In the genomic region with DNA sequence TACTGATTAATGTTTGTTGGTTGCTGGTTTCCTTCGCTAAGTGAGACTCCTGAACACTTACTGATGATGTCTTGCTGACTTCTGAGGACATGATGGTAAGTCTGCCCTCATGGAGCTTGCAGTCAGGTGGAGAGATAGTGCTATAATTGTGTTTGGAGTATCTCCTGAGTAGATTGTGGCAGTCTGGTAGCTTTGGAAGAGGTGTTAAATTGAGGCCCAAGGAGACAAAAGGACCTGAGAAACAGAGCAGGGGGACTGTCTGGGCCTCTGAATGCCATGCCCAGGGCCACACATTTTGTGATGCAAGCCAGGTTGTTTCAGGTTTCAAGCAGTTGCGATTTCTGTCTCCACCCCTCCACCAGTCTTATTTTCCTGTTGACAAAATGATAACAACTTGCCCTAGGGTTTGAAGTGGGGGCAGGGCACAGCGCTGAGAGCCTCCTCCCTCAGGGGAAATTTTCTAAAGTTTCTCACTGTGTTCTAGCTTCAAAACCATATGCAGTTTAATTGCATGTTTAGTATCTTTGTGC, we compare ENCODE assay signal across 8 cellular contexts. TPM values are rescaled to one million over a fixed set of nuclear protein-coding genes. Genes with fewer than 3 reads are reported as not detected.
DNase-seq lines count a peak whose midpoint lies in the region; ATAC-seq and TF ChIP-seq lines count a peak whose summit lies in the region.
"Had no signal": no experiment of that assay in that cellular context is flagged by ENCODE, and none has a peak within 500 bp of the region (broad histone marks: within the 10 kb centered on the region; RNA-seq: fewer than 3 reads in every experiment).

No MANE protein-coding gene starts in this region.

- ATAC-seq in left colon: peak; percentile 48

- 43 to 56% (median 48%) methylated on average over 3 of the region's 3 CpGs for WGBS in stomach, 5 donors

- DNase-seq in NB4 (ENCODE audit: low read depth) (peak; percentile 55), left colon (peak in 1 of 2 donors; percentile 75), stomach (peak; percentile 81), SIG-M5 (lab: John Stamatoyannopoulos, UW) (no peak), pons (ENCODE audit: low spot score) (no peak), epidermal melanocyte (ENCODE audit: insufficient read length, low spot score) (no peak)
- DNase-seq in activated CD4-positive, alpha-beta memory T cell treated with anti-CD3 and anti-CD28 coated beads for 36 hours: peak; percentile 86
- DNase-seq: mesenchymal stem cell had no signal

- no peaks in the 10 kb centered on the region for H3K36me3 ChIP-seq in stomach

- peak overlapping the region; percentile 35 to 76 (median 74) for H3K27ac ChIP-seq in stomach

- H3K27me3 Mint-ChIP-seq in activated CD4-positive, alpha-beta memory T cell treated with anti-CD3 and anti-CD28 coated beads for 36 hours: no peaks in the 10 kb centered on the region

- POLR2A ChIA-PET in activated CD4-positive, alpha-beta memory T cell treated with anti-CD3 and anti-CD28 coated beads for 36 hours (lab: Charles Lee): interaction anchor here (1.2 to 6.9 kb wide), 7 partner anchors 10 to 93 kb away, joined by 4 to 117 read pairs (median 15); a partner anchor contains a TSS

- no peak for TF ChIP-seq CTCF in NB4 (IDR thresholded peaks at IDR 0.05; ENCODE audit: low read depth, low read length)
- no peak for TF ChIP-seq CTCF in stomach (IDR thresholded peaks at IDR 0.05)

- H3K4me3 Mint-ChIP-seq in activated CD4-positive, alpha-beta memory T cell treated with anti-CD3 and anti-CD28 coated beads for 36 hours: peak overlapping the region; percentile 50

- H3K4me1 ChIP-seq in stomach: peaks cover 76 to 100% (median 99%) of the 10 kb centered on the region in 4 donors

- intact Hi-C loops in activated CD4-positive, alpha-beta memory T cell treated with anti-CD3 and anti-CD28 coated beads for 36 hours (cut with micrococcal nuclease): loop anchor here (1.0 to 5.0 kb wide), 3 partner anchors 8 to 135 kb away; no protein-coding TSS in a partner anchor
- intact Hi-C loops in left colon (cut with DNase I, micrococcal nuclease) (no loop called here), stomach (cut with DNase I; ENCODE audit: low total_unique reads) (no loop called here)

- H3K9me3 ChIP-seq in stomach: no peaks in the 10 kb centered on the region

- peaks cover 4% of the 10 kb centered on the region for H3K9me3 Mint-ChIP-seq in activated CD4-positive, alpha-beta memory T cell treated with anti-CD3 and anti-CD28 coated beads for 36 hours

- H3K36me3 Mint-ChIP-seq in activated CD4-positive, alpha-beta memory T cell treated with anti-CD3 and anti-CD28 coated beads for 36 hours: peaks cover 16% of the 10 kb centered on the region

- CTCF ChIA-PET in activated CD4-positive, alpha-beta memory T cell treated with anti-CD3 and anti-CD28 coated beads for 36 hours (lab: Charles Lee): interaction anchor here (1.0 to 5.8 kb wide), 4 partner anchors 10 to 133 kb away, joined by 3 to 69 read pairs (median 4); a partner anchor contains a TSS

- H3K27ac Mint-ChIP-seq in activated CD4-positive, alpha-beta memory T cell treated with anti-CD3 and anti-CD28 coated beads for 36 hours: peak overlapping the region; percentile 82

- H3K4me1 Mint-ChIP-seq in activated CD4-positive, alpha-beta memory T cell treated with anti-CD3 and anti-CD28 coated beads for 36 hours (ENCODE audit: low read depth): peaks cover 96% of the 10 kb centered on the region

- H3K4me3 ChIP-seq in NB4 (ENCODE audit: low read depth, low read length) (no peak overlapping the region), stomach (no peak overlapping the region)

- TF ChIP-seq EP300 in stomach (IDR thresholded peaks at IDR 0.05): no peak

- TF ChIP-seq POLR2A in NB4 (IDR thresholded peaks at IDR 0.05; ENCODE audit: extremely low read depth, insufficient read length) (no peak), stomach (IDR thresholded peaks at IDR 0.05) (no peak)

- H3K27me3 ChIP-seq in stomach: no peaks in the 10 kb centered on the region

RNA-seq across cellular contexts. Expression of a gene that starts 16.7 kb away (rescaled TPM):
- 10 to 100 TPM; 50.2 to 50.5 TPM for total RNA-seq in activated CD4-positive, alpha-beta memory T cell treated with anti-CD3 and anti-CD28 coated beads for 36 hours
- total RNA-seq in left colon (10 to 100 TPM; 33.3 to 60.7 TPM), stomach (100 to 1,000 TPM in 1 of 5 donors, 10 to 100 TPM in 4; 22.8 to 103 (median 48.1) TPM)
- 10 to 100 TPM in 2 of 3 donors, 1 to 10 TPM in 1; 6.8 to 18.2 (median 10.7) TPM for polyA plus RNA-seq in stomach

Comparison
In these comparisons a context has a peak if more than half of its experiments do, and no peak if none do; other contexts are left out.
1. DNase-seq: peak in NB4 (single experiment), activated CD4-positive, alpha-beta memory T cell treated with anti-CD3 and anti-CD28 coated beads for 36 hours (single experiment) and stomach (single experiment); none in SIG-M5 (single experiment), pons (single experiment) and epidermal melanocyte (single experiment).